In the genomic region with DNA sequence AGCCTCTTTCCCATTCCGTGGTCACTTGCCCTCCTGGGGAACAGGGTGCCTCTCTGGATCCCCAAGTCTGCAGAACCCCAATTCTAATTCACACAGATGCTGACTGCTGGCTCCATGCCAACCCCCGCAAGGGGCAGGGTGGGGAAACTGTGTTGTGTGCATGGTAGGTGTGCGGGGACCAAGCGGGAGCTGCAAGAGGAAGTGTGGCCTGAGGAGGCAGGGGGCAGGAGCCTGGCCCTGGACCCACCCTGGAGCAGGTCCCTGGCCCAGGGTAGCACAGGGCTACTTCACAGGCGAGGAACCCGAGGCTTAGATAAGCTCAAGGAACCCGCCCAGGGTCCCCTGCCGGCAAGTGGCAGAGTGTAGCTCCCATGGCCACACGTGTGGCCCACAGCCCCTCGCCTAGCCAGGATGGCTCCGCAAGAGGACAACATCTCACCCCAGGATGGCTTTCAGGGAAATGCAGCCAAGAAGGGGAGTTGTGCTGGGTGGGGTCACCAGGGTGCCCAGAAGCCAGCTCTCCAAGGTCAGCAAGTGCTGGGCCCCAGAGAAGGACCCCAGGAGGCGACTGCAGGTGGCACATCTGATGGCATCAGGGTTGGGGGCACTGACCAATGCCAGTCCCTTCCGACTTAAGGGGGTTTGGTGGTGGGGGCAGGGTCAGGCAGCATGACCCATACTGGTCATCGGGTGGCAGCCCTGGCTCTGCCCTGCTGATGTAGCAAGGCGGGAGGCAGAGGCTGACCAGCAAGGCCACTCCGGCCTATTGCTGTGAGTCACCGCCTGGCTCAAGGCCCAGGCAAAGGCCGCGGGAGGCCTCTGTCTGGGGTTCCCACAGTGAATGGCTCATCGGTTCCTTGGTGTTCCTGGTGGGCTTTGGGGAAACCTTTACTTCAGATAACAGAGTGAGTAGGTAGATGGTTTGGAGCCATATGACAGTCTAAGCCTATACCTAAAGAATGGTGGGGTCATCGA, we compare ENCODE assay signal across 1 cellular context.
TF ChIP-seq lines count a peak whose summit lies in the region.

No MANE protein-coding gene starts in this region.

TF ChIP-seq in WTC11, 78 proteins besides CTCF, POLR2A, EP300 and RAD21 (continued from another document):
- TF ChIP-seq, protein P1, sequence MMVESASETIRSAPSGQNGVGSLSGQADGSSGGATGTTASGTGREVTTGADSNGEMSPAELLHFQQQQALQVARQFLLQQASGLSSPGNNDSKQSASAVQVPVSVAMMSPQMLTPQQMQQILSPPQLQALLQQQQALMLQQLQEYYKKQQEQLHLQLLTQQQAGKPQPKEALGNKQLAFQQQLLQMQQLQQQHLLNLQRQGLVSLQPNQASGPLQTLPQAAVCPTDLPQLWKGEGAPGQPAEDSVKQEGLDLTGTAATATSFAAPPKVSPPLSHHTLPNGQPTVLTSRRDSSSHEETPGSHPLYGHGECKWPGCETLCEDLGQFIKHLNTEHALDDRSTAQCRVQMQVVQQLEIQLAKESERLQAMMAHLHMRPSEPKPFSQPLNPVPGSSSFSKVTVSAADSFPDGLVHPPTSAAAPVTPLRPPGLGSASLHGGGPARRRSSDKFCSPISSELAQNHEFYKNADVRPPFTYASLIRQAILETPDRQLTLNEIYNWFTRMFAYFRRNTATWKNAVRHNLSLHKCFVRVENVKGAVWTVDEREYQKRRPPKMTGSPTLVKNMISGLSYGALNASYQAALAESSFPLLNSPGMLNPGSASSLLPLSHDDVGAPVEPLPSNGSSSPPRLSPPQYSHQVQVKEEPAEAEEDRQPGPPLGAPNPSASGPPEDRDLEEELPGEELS (CRISPR knock-in tag; IDR thresholded peaks at IDR 0.05), result no peak
- TF ChIP-seq, protein P2, sequence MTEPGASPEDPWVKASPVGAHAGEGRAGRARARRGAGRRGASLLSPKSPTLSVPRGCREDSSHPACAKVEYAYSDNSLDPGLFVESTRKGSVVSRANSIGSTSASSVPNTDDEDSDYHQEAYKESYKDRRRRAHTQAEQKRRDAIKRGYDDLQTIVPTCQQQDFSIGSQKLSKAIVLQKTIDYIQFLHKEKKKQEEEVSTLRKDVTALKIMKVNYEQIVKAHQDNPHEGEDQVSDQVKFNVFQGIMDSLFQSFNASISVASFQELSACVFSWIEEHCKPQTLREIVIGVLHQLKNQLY (CRISPR knock-in tag; IDR thresholded peaks at IDR 0.05), result no peak
- TF ChIP-seq ZNF671 (CRISPR knock-in tag; IDR thresholded peaks at IDR 0.05) (no peak), GABPB1 (CRISPR knock-in tag; IDR thresholded peaks at IDR 0.05) (no peak)
TF ChIP-seq in WTC11: peak in this region for 0.
